In the genomic region with DNA sequence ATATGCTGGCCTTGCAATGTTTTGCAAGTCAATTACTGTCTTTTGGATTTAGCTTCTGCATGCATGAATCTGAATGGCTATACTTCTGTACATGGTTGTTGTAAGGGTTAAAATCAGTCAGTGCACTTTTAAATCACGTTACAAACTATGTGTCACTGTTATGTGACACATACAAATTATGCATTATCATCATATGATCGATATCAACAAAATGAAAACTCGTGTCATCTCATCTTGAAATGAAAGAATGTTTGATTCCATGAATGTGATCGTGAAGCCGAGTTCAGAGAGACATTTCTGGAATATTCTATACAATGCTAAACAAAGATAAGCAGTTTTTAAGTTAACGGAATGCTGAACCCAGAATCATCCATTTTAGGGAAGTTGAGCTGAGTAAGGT, we compare ENCODE assay signal across 23 cellular contexts.
DNase-seq lines count a peak whose midpoint lies in the region; ATAC-seq and TF ChIP-seq lines count a peak whose summit lies in the region.
"Had no signal": no experiment of that assay in that cellular context is flagged by ENCODE, and none has a peak within 500 bp of the region (broad histone marks: within the 10 kb centered on the region; RNA-seq: fewer than 3 reads in every experiment).

No MANE protein-coding gene starts in this region.

- WGBS in SK-N-SH (ENCODE audit: low lambda C conversion rate), result 4% methylated on average over 6 of the region's 6 CpGs

- peaks cover 86% of the 10 kb centered on the region for H3K79me2 ChIP-seq in SK-N-SH (ENCODE audit: insufficient read depth)

- H3K27me3 ChIP-seq in SK-N-SH (ENCODE audit: insufficient read depth) (no peaks in the 10 kb centered on the region), H7 (ENCODE audit: control insufficient read depth, insufficient read depth, low read length) (no peaks in the 10 kb centered on the region)
- H3K27me3 ChIP-seq: body of pancreas had no signal

- no peak for TF ChIP-seq EP300 in SK-N-SH (IDR thresholded peaks at IDR 0.05; ENCODE audit: borderline replicate concordance in 1 of 2, low read depth in 1 of 2, low read length in 1 of 2)

- DNase-seq in SK-N-SH (no peak), fibroblast of the aortic adventitia (ENCODE audit: low read depth) (no peak), DMS53 (lab: John Stamatoyannopoulos, UW) (no peak), NCI-H1694 (lab: John Stamatoyannopoulos, UW) (no peak), H7 (no peak), head of caudate nucleus (no peak)
- DNase-seq: activated CD4-positive, alpha-beta T cell treated with anti-CD3 and anti-CD28 coated beads, Interleukin-2, amount 50 U/mL, for 48 hours; activated CD4-positive, CD25-positive, alpha-beta regulatory T cell; activated effector memory CD4-positive, alpha-beta T cell treated with Interleukin-2 at 50 U/mL for 16 hours; body of pancreas; CD8-positive, alpha-beta memory T cell; effector CD8-positive, alpha-beta T cell; kidney; NCI-H1048; NCI-H2029; NCI-H69; posterior cingulate gyrus; T-helper 9 cell; tibial artery had no signal

- H3K4me2 ChIP-seq in SK-N-SH, result peak overlapping the region; percentile 58

- peaks cover 54% of the 10 kb centered on the region for H4K20me1 ChIP-seq in SK-N-SH (ENCODE audit: insufficient read depth)

- H3F3A ChIP-seq in SK-N-SH (replicated peaks; ENCODE audit: insufficient read depth), result peaks cover 92% of the 10 kb centered on the region

- no peaks in the 10 kb centered on the region for H3K9me2 ChIP-seq in SK-N-SH

- H2AFZ ChIP-seq in SK-N-SH (ENCODE audit: low read depth), result no peak overlapping the region

- H3K9ac ChIP-seq in SK-N-SH, result peak overlapping the region; percentile 63; the same call in 1 of the 2 replicates

- intact Hi-C loops in head of caudate nucleus (cut with DNase I), result no loop called here

- H3K4me3 ChIP-seq in SK-N-SH (ENCODE audit: low read depth in 2 of 2, low read length in 1 of 2) (no peak overlapping the region), WI38 (ENCODE audit: low read depth, low read length) (peak overlapping the region; percentile 15; the same call in 1 of the 2 replicates), fibroblast of the aortic adventitia (ENCODE audit: low read depth, low read length) (peak overlapping the region; percentile 32), H7 (ENCODE audit: insufficient read depth, low read depth, low read length) (no peak overlapping the region)
- H3K4me3 ChIP-seq: body of pancreas, tibial artery had no signal

- peak overlapping the region; percentile 92 to 97 for H3K27ac ChIP-seq in SK-N-SH (ENCODE audit: low read depth in 2 of 2, low read length in 1 of 2)
- H3K27ac ChIP-seq: 22Rv1, body of pancreas, tibial artery had no signal

- TF ChIP-seq RAD21 in SK-N-SH (IDR thresholded peaks at IDR 0.05; ENCODE audit: low read length), result no peak

- H3K9me3 ChIP-seq in SK-N-SH, result no peaks in the 10 kb centered on the region
- H3K9me3 ChIP-seq: body of pancreas, tibial artery had no signal

- peaks cover 0 to 45% of the 10 kb centered on the region in 2 experiments for H3K36me3 ChIP-seq in SK-N-SH (replicated peaks in 1 of 2; ENCODE audit: control insufficient read depth in 1 of 2, insufficient read depth in 2 of 2, low read length in 1 of 2)
- H3K36me3 ChIP-seq in H7 (replicated peaks; ENCODE audit: control insufficient read depth, insufficient read depth, low read length), result no peaks in the 10 kb centered on the region
- H3K36me3 ChIP-seq: tibial artery had no signal

- TF ChIP-seq CTCF in SK-N-SH (IDR thresholded peaks at IDR 0.05), result no peak
- TF ChIP-seq CTCF in WI38 (IDR thresholded peaks at IDR 0.05; ENCODE audit: low read depth, low read length), result no peak
- no peak for TF ChIP-seq CTCF in fibroblast of the aortic adventitia (IDR thresholded peaks at IDR 0.05; ENCODE audit: insufficient read depth, low read length)

- POLR2A ChIA-PET in SK-N-SH (lab: Yijun Ruan, JAX), result no interaction called here

- peaks cover 0 to 74% of the 10 kb centered on the region in 2 experiments for H3K4me1 ChIP-seq in SK-N-SH (ENCODE audit: control insufficient read depth in 1 of 2, insufficient read depth in 2 of 2, low read depth in 1 of 2, low read length in 1 of 2)

- no peak for ATAC-seq in SK-N-SH treated with all-trans-retinoic acid at 6 μM for 48 hours
- ATAC-seq: body of pancreas, Right ventricle myocardium inferior had no signal

- CTCF ChIA-PET in SK-N-SH (lab: Yijun Ruan, JAX), result no interaction called here

TF ChIP-seq in SK-N-SH, 30 proteins besides CTCF, POLR2A, EP300 and RAD21 (continues in another document):
- TF ChIP-seq JUND (IDR thresholded peaks at IDR 0.05) (peak; percentile 5; the same call in 1 of the 2 replicates), GABPA (IDR thresholded peaks at IDR 0.05; ENCODE audit: low read depth) (no peak), YY1 (IDR thresholded peaks at IDR 0.05; ENCODE audit: low read depth) (no peak), SIN3A (IDR thresholded peaks at IDR 0.05; ENCODE audit: borderline replicate concordance, low read depth, low read length) (no peak), FOXM1 (IDR thresholded peaks at IDR 0.05; ENCODE audit: low read depth) (no peak), RXRA (IDR thresholded peaks at IDR 0.05; ENCODE audit: borderline replicate concordance, low read depth) (no peak)
- TF ChIP-seq, protein P1, sequence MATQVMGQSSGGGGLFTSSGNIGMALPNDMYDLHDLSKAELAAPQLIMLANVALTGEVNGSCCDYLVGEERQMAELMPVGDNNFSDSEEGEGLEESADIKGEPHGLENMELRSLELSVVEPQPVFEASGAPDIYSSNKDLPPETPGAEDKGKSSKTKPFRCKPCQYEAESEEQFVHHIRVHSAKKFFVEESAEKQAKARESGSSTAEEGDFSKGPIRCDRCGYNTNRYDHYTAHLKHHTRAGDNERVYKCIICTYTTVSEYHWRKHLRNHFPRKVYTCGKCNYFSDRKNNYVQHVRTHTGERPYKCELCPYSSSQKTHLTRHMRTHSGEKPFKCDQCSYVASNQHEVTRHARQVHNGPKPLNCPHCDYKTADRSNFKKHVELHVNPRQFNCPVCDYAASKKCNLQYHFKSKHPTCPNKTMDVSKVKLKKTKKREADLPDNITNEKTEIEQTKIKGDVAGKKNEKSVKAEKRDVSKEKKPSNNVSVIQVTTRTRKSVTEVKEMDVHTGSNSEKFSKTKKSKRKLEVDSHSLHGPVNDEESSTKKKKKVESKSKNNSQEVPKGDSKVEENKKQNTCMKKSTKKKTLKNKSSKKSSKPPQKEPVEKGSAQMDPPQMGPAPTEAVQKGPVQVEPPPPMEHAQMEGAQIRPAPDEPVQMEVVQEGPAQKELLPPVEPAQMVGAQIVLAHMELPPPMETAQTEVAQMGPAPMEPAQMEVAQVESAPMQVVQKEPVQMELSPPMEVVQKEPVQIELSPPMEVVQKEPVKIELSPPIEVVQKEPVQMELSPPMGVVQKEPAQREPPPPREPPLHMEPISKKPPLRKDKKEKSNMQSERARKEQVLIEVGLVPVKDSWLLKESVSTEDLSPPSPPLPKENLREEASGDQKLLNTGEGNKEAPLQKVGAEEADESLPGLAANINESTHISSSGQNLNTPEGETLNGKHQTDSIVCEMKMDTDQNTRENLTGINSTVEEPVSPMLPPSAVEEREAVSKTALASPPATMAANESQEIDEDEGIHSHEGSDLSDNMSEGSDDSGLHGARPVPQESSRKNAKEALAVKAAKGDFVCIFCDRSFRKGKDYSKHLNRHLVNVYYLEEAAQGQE (IDR thresholded peaks at IDR 0.05; ENCODE audit: low read depth, low read length), result no peak
- TF ChIP-seq, protein P2, sequence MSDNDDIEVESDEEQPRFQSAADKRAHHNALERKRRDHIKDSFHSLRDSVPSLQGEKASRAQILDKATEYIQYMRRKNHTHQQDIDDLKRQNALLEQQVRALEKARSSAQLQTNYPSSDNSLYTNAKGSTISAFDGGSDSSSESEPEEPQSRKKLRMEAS (IDR thresholded peaks at IDR 0.05; ENCODE audit: low read depth), result no peak

TF ChIP-seq in SK-N-SH treated with all-trans-retinoic acid at 6 μM for 48 hours, 23 proteins besides CTCF, POLR2A, EP300 and RAD21:
- TF ChIP-seq, protein P3, sequence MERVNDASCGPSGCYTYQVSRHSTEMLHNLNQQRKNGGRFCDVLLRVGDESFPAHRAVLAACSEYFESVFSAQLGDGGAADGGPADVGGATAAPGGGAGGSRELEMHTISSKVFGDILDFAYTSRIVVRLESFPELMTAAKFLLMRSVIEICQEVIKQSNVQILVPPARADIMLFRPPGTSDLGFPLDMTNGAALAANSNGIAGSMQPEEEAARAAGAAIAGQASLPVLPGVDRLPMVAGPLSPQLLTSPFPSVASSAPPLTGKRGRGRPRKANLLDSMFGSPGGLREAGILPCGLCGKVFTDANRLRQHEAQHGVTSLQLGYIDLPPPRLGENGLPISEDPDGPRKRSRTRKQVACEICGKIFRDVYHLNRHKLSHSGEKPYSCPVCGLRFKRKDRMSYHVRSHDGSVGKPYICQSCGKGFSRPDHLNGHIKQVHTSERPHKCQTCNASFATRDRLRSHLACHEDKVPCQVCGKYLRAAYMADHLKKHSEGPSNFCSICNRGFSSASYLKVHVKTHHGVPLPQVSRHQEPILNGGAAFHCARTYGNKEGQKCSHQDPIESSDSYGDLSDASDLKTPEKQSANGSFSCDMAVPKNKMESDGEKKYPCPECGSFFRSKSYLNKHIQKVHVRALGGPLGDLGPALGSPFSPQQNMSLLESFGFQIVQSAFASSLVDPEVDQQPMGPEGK (CRISPR knock-in tag; IDR thresholded peaks at IDR 0.05; ENCODE audit: borderline replicate concordance), result no peak
- TF ChIP-seq ISL1 (CRISPR knock-in tag; IDR thresholded peaks at IDR 0.05), result no peak
- no peak for TF ChIP-seq ESRRG (CRISPR knock-in tag; IDR thresholded peaks at IDR 0.05)
- no peak for TF ChIP-seq ZFP30 (CRISPR knock-in tag; IDR thresholded peaks at IDR 0.05)
- TF ChIP-seq ZNF70 (CRISPR knock-in tag; IDR thresholded peaks at IDR 0.05), result no peak
- TF ChIP-seq TCF4 (CRISPR knock-in tag; IDR thresholded peaks at IDR 0.05; ENCODE audit: borderline replicate concordance), result no peak
- TF ChIP-seq RARB (CRISPR knock-in tag; IDR thresholded peaks at IDR 0.05), result no peak
- TF ChIP-seq ZFP3 (CRISPR knock-in tag; IDR thresholded peaks at IDR 0.05), result no peak
- no peak for TF ChIP-seq OSR1 (CRISPR knock-in tag; IDR thresholded peaks at IDR 0.05)
- TF ChIP-seq SNAI2 (CRISPR knock-in tag; IDR thresholded peaks at IDR 0.05), result no peak

Comparison
In these comparisons a context has a peak if more than half of its experiments do, and no peak if none do; other contexts are left out.
1. H3K4me3 ChIP-seq: peak in WI38 (single experiment) and fibroblast of the aortic adventitia (single experiment); none in SK-N-SH (0 of 2) and H7 (single experiment).